12 cellular contexts compared by ENCODE assay signal in genomic region chr21:44896561-44897286, GRCh38.
"Had no signal": no experiment of that assay in that cellular context is flagged by ENCODE, and none has a peak within 500 bp of the region (broad histone marks: within the 10 kb centered on the region; RNA-seq: fewer than 3 reads in every experiment).

No MANE protein-coding gene starts in this region.

- H3K27ac Mint-ChIP-seq: activated CD4-positive, alpha-beta T cell treated with anti-CD3 and anti-CD28 coated beads, Interleukin-2, amount 10 ng/mL, durations not matched to agents 7 days and 5 days; activated naive CD8-positive, alpha-beta T cell treated with anti-CD3 and anti-CD28 coated beads for 36 hours; brain; stimulated activated naive CD8-positive, alpha-beta T cell treated with anti-CD3 and anti-CD28 coated beads, Interleukin-15, Interleukin-2, amounts not matched to agents 100 ng/mL and 50 ng/mL, for 24 hours; T-helper 2 cell treated with Interferon-gamma antibody and Interleukin-4, amounts not matched to agents 5 μg/mL and 100 μg/mL, for 36 hours had no signal

- H3K27me3 Mint-ChIP-seq: activated CD4-positive, alpha-beta T cell treated with anti-CD3 and anti-CD28 coated beads, Interleukin-2, amount 10 ng/mL, durations not matched to agents 7 days and 5 days; activated naive CD8-positive, alpha-beta T cell treated with anti-CD3 and anti-CD28 coated beads for 36 hours; stimulated activated naive CD8-positive, alpha-beta T cell treated with anti-CD3 and anti-CD28 coated beads, Interleukin-15, Interleukin-2, amounts not matched to agents 100 ng/mL and 50 ng/mL, for 24 hours had no signal

- H3K27ac ChIP-seq: heart left ventricle, upper lobe of left lung had no signal

- H3K4me3 Mint-ChIP-seq: activated CD4-positive, alpha-beta T cell treated with anti-CD3 and anti-CD28 coated beads, Interleukin-2, amount 10 ng/mL, durations not matched to agents 7 days and 5 days; activated naive CD8-positive, alpha-beta T cell treated with anti-CD3 and anti-CD28 coated beads for 36 hours; activated T-helper 1 cell treated with anti-CD3 and anti-CD28 coated beads, Interleukin-12 subunit alpha, Interleukin-12 subunit beta, Interleukin-2, Interleukin-4 antibody, amounts not matched to agents 30 ng/mL and 10 ng/mL and 1 ng/mL, durations not matched to agents 14 hours and 24 hours and 36 hours; brain; stimulated activated naive CD8-positive, alpha-beta T cell treated with anti-CD3 and anti-CD28 coated beads, Interleukin-15, Interleukin-2, amounts not matched to agents 100 ng/mL and 50 ng/mL, for 24 hours; T-helper 2 cell treated with Interferon-gamma antibody and Interleukin-4, amounts not matched to agents 5 μg/mL and 100 μg/mL, for 36 hours had no signal

- H3K9me3 Mint-ChIP-seq: activated CD4-positive, alpha-beta T cell treated with anti-CD3 and anti-CD28 coated beads, Interleukin-2, amount 10 ng/mL, durations not matched to agents 7 days and 5 days; activated naive CD8-positive, alpha-beta T cell treated with anti-CD3 and anti-CD28 coated beads for 36 hours; activated T-helper 1 cell treated with anti-CD3 and anti-CD28 coated beads, Interleukin-12 subunit alpha, Interleukin-12 subunit beta, Interleukin-2, Interleukin-4 antibody, amounts not matched to agents 30 ng/mL and 10 ng/mL and 1 ng/mL, durations not matched to agents 14 hours and 24 hours and 36 hours; brain; stimulated activated naive CD8-positive, alpha-beta T cell treated with anti-CD3 and anti-CD28 coated beads, Interleukin-15, Interleukin-2, amounts not matched to agents 100 ng/mL and 50 ng/mL, for 24 hours; T-helper 2 cell treated with Interferon-gamma antibody and Interleukin-4, amounts not matched to agents 5 μg/mL and 100 μg/mL, for 36 hours had no signal

- H3K27me3 ChIP-seq: upper lobe of left lung had no signal

- H3K9me3 ChIP-seq: heart left ventricle, upper lobe of left lung had no signal

- H3K36me3 Mint-ChIP-seq: brain had no signal

- FAIRE-seq: frontal cortex, small intestine had no signal

- DNase-seq: activated CD4-positive, alpha-beta T cell treated with anti-CD3 and anti-CD28 coated beads, Interleukin-2, amount 10 ng/mL, durations not matched to agents 7 days and 5 days; activated naive CD8-positive, alpha-beta T cell treated with anti-CD3 and anti-CD28 coated beads for 36 hours; amygdala; mammary epithelial cell had no signal

- H3K4me3 ChIP-seq: heart left ventricle, upper lobe of left lung had no signal

- H3K4me1 Mint-ChIP-seq: activated naive CD8-positive, alpha-beta T cell treated with anti-CD3 and anti-CD28 coated beads for 36 hours; brain had no signal
